In genomic region chr3:84194032-84194431, GRCh38 we compare ENCODE assay signal across 24 cellular contexts.
DNase-seq lines count a peak whose midpoint lies in the region; ATAC-seq, FAIRE-seq and TF ChIP-seq lines count a peak whose summit lies in the region.
"Had no signal": no experiment of that assay in that cellular context is flagged by ENCODE, and none has a peak within 500 bp of the region (broad histone marks: within the 10 kb centered on the region; RNA-seq: fewer than 3 reads in every experiment).

No MANE protein-coding gene starts in this region.

- no peaks in the 10 kb centered on the region for H3K9me3 ChIP-seq in MG63
- H3K9me3 ChIP-seq: Caco-2 had no signal

- TF ChIP-seq CTCF in RWPE1 (conservative IDR thresholded peaks at IDR 0.05; ENCODE audit: low read depth) (no peak), bronchial epithelial cell (IDR thresholded peaks at IDR 0.05; ENCODE audit: insufficient read depth, low read length, severe bottlenecking) (no peak)

- FAIRE-seq in bronchial epithelial cell (lab: Jason Lieb, UNC) = no peak
- FAIRE-seq: G401.6, H54, HTR-8/SVneo had no signal

- intact Hi-C loops in left ventricle myocardium superior (cut with micrococcal nuclease) = no loop called here

- ATAC-seq in left ventricle myocardium superior = no peak
- ATAC-seq: CD8-positive, alpha-beta T cell; SK-N-SH treated with all-trans-retinoic acid at 6 μM for 48 hours had no signal

- POLR2A ChIA-PET in RWPE1 (lab: Yijun Ruan, JAX; ENCODE audit: low non-redundant PET) = no interaction called here

- H3K27ac ChIP-seq in RWPE1 = no peak overlapping the region
- H3K27ac ChIP-seq: 22Rv1, C4-2B, Peyer's patch, SJCRH30 had no signal

- peak; percentile 2 for DNase-seq in NCI-H2171 treated with DMSO at 0.1 percent for 48 hours (lab: John Stamatoyannopoulos, UW)
- no peak for DNase-seq in NCI-H2171 (lab: John Stamatoyannopoulos, UW)
- peak; percentile 30 for DNase-seq in RWPE1 (ENCODE audit: low spot score)
- peak; percentile 17 for DNase-seq in bronchial epithelial cell (ENCODE audit: low read depth)
- DNase-seq in NCI-H82 (lab: John Stamatoyannopoulos, UW) = no peak
- DNase-seq in NCI-H526 treated with DMSO at 0.1 percent for 48 hours (lab: John Stamatoyannopoulos, UW) = no peak
- no peak for DNase-seq in left ventricle myocardium superior
- DNase-seq in MG63 = no peak
- DNase-seq: Caco-2; CD8-positive, alpha-beta T cell; KBM-7; MM.1S; NCI-H1694; NCI-H2029 treated with DMSO at 0.1 percent for 48 hours; NCI-H345; NCI-H526; Peyer's patch; SJCRH30 had no signal

- CTCF ChIA-PET in RWPE1 (lab: Yijun Ruan, JAX) = no interaction called here

- no peaks in the 10 kb centered on the region for H3K27me3 ChIP-seq in bronchial epithelial cell (ENCODE audit: control insufficient read depth, insufficient read depth, low read length)
- H3K27me3 ChIP-seq in MG63 = no peaks in the 10 kb centered on the region
- H3K27me3 ChIP-seq: Peyer's patch, SJCRH30 had no signal

- no peaks in the 10 kb centered on the region for H3K36me3 ChIP-seq in bronchial epithelial cell (ENCODE audit: control insufficient read depth, insufficient read depth, low read length)
- no peaks in the 10 kb centered on the region for H3K36me3 ChIP-seq in MG63
- H3K36me3 ChIP-seq: Peyer's patch, SJCRH30 had no signal

- H3K4me3 ChIP-seq in bronchial epithelial cell (ENCODE audit: low read depth, low read length) (no peak overlapping the region), MG63 (no peak overlapping the region)
- H3K4me3 ChIP-seq: Peyer's patch, SJCRH30 had no signal

Comparison
In these comparisons a context has a peak if more than half of its experiments do, and no peak if none do; other contexts are left out.
1. DNase-seq: peak in NCI-H2171 treated with DMSO at 0.1 percent for 48 hours (single experiment), RWPE1 (single experiment) and bronchial epithelial cell (single experiment); none in NCI-H2171 (single experiment), NCI-H82 (single experiment), NCI-H526 treated with DMSO at 0.1 percent for 48 hours (single experiment), left ventricle myocardium superior (single experiment) and MG63 (single experiment).